In the genomic region with DNA sequence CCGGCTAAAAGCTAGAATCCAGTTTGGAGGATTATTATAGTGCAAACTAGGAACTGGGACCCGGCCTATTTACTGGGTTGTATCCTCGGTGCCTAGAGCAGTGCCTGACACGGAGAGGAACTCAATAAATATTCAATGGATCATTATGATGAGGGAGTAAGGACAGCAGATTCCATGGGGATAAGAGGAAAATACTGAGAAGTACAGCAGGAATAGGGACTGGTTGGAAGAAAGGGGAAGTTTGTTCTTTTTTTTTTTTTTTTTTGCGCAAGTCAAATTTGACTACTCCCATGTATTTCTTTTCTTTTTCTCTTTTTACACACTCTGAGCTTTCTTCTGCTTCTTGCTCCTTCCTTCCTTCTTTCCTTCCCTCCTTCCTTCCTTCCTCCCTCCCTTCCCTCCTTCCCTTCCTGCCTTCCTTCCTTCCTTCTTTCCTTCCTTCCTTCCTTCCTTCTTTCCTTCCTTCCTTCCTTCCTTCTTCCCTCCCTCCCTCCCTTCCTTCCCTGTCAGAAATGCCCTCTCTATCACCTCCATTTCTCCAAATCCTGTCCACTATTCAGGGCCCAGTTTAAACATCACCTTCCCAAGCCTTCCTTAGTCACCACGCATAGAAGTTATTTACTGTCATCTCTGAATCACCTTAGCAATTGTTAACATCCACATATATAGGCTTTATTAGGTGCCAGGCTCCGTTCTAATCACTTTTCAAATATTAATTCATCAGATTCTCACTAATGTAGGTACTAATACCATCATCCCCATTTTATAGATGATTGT, we compare ENCODE assay signal across 1 cellular context.
TF ChIP-seq lines count a peak whose summit lies in the region.

No MANE protein-coding gene starts in this region.

TF ChIP-seq in K562, 482 proteins besides CTCF, POLR2A, EP300 and RAD21 (continued from another document):
- TF ChIP-seq ZNF512 (tag; IDR thresholded peaks at IDR 0.05) (peak; percentile 94), ZNF75A (CRISPR knock-in tag; IDR thresholded peaks at IDR 0.05) (no peak), U2AF1 (optimal IDR thresholded peaks at IDR 0.05; ENCODE audit: low read depth, low read length) (peak; percentile 61), ZNF121 (CRISPR knock-in tag; conservative IDR thresholded peaks at IDR 0.05) (no peak)
